4 cellular contexts compared by ENCODE assay signal in the genomic region with DNA sequence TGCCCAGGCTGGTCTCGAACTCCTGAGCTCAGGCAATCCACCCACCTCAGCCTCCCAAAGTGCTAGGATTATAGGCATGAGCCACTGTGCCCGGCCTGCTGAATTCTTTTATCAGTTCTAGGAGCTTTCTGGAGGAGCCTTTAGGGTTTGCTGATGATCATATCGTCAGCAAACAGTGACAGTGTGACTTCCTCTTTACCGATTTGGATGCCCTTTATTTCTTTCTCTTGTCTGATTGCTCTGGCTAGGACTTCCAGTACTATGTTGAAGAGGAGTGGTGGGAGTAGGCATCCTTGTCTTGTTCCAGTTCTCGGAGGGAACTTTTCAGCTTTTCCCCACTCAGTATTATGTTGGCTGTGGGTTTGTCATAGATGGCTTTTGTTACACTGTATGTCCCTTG. TPM values are rescaled to one million over a fixed set of nuclear protein-coding genes. Genes with fewer than 3 reads are reported as not detected.
"Had no signal": no experiment of that assay in that cellular context is flagged by ENCODE, and none has a peak within 500 bp of the region (broad histone marks: within the 10 kb centered on the region; RNA-seq: fewer than 3 reads in every experiment).

No MANE protein-coding gene starts in this region.

RNA-seq across cellular contexts. Expression of a gene that starts 35.3 kb away (rescaled TPM):
- total RNA-seq: OCI-LY7, PC-9, Right ventricle myocardium inferior, SJSA1 had no signal
